Comparison of ENCODE assay signal across 1 cellular context in genomic region chr17:65892912-65893377, GRCh38.
TF ChIP-seq lines count a peak whose summit lies in the region.

No MANE protein-coding gene starts in this region.

TF ChIP-seq in GM12878, 131 proteins besides CTCF, POLR2A, EP300 and RAD21 (continued from another document and continues in another):
- TF ChIP-seq HSF1 (IDR thresholded peaks at IDR 0.05; ENCODE audit: low read depth, low read length) (no peak), REST (IDR thresholded peaks at IDR 0.05; ENCODE audit: low read depth, low read length) (no peak), ZBED1 (IDR thresholded peaks at IDR 0.05; ENCODE audit: borderline replicate concordance) (no peak; the same call in 1 of the 2 replicates), NBN (IDR thresholded peaks at IDR 0.05) (0 out of 2 replicates have a peak, but pooled peaks have one; percentile 35), NKRF (conservative IDR thresholded peaks at IDR 0.05) (no peak; the same call in 1 of the 2 replicates), ASH2L (IDR thresholded peaks at IDR 0.05; ENCODE audit: borderline replicate concordance, low read depth) (no peak), RELA (IDR thresholded peaks at IDR 0.05; ENCODE audit: borderline replicate concordance, partially characterized antibody) (peak; percentile 81), POLR2AphosphoS5 (IDR thresholded peaks at IDR 0.05; ENCODE audit: low read length) (no peak), WRNIP1 (IDR thresholded peaks at IDR 0.05; ENCODE audit: borderline replicate concordance, low read depth, low read length) (no peak), ZNF217 (IDR thresholded peaks at IDR 0.05) (no peak), KDM1A (IDR thresholded peaks at IDR 0.05; ENCODE audit: borderline replicate concordance) (no peak), HDGF (IDR thresholded peaks at IDR 0.05) (no peak), ZNF622 (IDR thresholded peaks at IDR 0.05) (no peak), ATF3 (IDR thresholded peaks at IDR 0.05; ENCODE audit: borderline replicate concordance, extremely low read depth, low read depth, low read length) (no peak), NRF1 (conservative IDR thresholded peaks at IDR 0.05; ENCODE audit: low read depth, low read length) (no peak), ZBTB33 (IDR thresholded peaks at IDR 0.05) (no peak), SKIL (IDR thresholded peaks at IDR 0.05; ENCODE audit: low read depth, poor library complexity, severe bottlenecking) (no peak), CHD2 (IDR thresholded peaks at IDR 0.05; ENCODE audit: borderline replicate concordance, low read depth, low read length) (no peak), RFX5 (IDR thresholded peaks at IDR 0.05; ENCODE audit: low read depth, low read length) (no peak), CBX3 (IDR thresholded peaks at IDR 0.05; ENCODE audit: borderline replicate concordance, low read depth) (no peak), SMARCA5 (IDR thresholded peaks at IDR 0.05) (no peak), KAT2A (conservative IDR thresholded peaks at IDR 0.05; ENCODE audit: control insufficient read depth, low read depth, low read length) (no peak), FOXK2 (IDR thresholded peaks at IDR 0.05) (no peak), ZNF207 (IDR thresholded peaks at IDR 0.05; ENCODE audit: borderline replicate concordance) (no peak), ZBTB40 (IDR thresholded peaks at IDR 0.05; ENCODE audit: borderline replicate concordance) (no peak), ATF2 (IDR thresholded peaks at IDR 0.05; ENCODE audit: low read length) (peak; percentile 80), ZNF592 (IDR thresholded peaks at IDR 0.05) (no peak), ZNF24 (IDR thresholded peaks at IDR 0.05) (no peak; the same call in 1 of the 2 replicates), NR2F1 (conservative IDR thresholded peaks at IDR 0.05) (peak; percentile 80), TCF12 (IDR thresholded peaks at IDR 0.05; ENCODE audit: low read depth, low read length) (no peak), MEF2B (IDR thresholded peaks at IDR 0.05; ENCODE audit: partially characterized antibody, poor library complexity, severe bottlenecking) (peak; percentile 55), BRCA1 (IDR thresholded peaks at IDR 0.05; ENCODE audit: low read depth, low read length) (no peak), SPI1 (IDR thresholded peaks at IDR 0.05; ENCODE audit: borderline replicate concordance, insufficient read depth, low read depth, low read length) (no peak), MTA2 (IDR thresholded peaks at IDR 0.05; ENCODE audit: low read depth) (peak; percentile 74), CBFB (IDR thresholded peaks at IDR 0.05; ENCODE audit: low read depth) (no peak), ESRRA (IDR thresholded peaks at IDR 0.05; ENCODE audit: low read length) (no peak), POU2F2 (IDR thresholded peaks at IDR 0.05; ENCODE audit: borderline replicate concordance, low read depth, low read length) (no peak), TAF1 (IDR thresholded peaks at IDR 0.05; ENCODE audit: borderline replicate concordance, low read depth, low read length) (no peak), MYC (IDR thresholded peaks at IDR 0.05; ENCODE audit: insufficient read depth, insufficient read length, insufficient replicate concordance, low read length, severe bottlenecking) (no peak), SP1 (IDR thresholded peaks at IDR 0.05; ENCODE audit: low read depth, low read length) (no peak), CHD4 (IDR thresholded peaks at IDR 0.05) (no peak)
